ENCODE assay signal across 2 cellular contexts in the genomic region with DNA sequence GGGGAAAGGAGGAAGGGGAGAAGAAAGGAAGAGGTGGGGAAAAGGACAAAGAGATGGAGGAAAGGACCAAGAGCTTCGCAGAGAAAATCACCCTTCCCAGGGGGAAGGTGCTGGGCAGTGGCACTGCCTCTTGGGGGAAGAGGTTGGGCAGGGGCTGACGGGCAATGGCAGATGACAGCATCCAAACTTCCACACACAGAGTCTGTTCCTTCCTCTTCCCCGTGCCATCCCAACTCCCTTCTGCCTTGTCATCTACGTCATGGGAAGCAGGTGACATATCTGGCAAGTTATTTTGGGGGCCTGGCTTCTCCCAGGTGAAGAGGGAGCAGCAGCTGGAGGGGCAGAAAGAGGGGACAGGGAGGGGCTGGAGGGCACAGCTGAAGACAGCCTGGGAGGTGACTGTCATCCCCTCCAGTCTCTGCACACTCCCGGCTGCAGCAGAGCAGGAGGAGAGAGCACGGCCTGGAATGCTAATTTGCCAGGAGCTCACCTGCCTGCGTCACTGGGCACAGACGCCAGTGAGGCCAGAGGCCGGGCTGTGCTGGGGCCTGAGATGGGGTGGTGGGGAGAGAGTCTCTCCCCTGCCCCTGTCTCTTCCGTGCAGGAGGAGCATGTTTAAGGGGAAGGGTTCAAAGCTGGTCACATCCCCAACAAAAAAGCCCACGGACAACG.
TF ChIP-seq lines count a peak whose summit lies in the region.

No MANE protein-coding gene starts in this region.

TF ChIP-seq in SK-N-SH treated with all-trans-retinoic acid at 6 μM for 48 hours, 23 proteins besides CTCF, POLR2A, EP300 and RAD21 (continued from another document):
- TF ChIP-seq CSRNP3 (CRISPR knock-in tag; IDR thresholded peaks at IDR 0.05) (no peak), BACH2 (CRISPR knock-in tag; IDR thresholded peaks at IDR 0.05; ENCODE audit: borderline replicate concordance) (no peak), ISL1 (CRISPR knock-in tag; IDR thresholded peaks at IDR 0.05) (no peak), ARNTL (CRISPR knock-in tag; IDR thresholded peaks at IDR 0.05; ENCODE audit: borderline replicate concordance, low read depth) (no peak), ZNF8 (CRISPR knock-in tag; IDR thresholded peaks at IDR 0.05) (no peak), ZNF565 (CRISPR knock-in tag; conservative IDR thresholded peaks at IDR 0.05; ENCODE audit: low read depth) (no peak), CSDC2 (CRISPR knock-in tag; IDR thresholded peaks at IDR 0.05) (no peak), ZFP30 (CRISPR knock-in tag; IDR thresholded peaks at IDR 0.05) (no peak), POU6F1 (CRISPR knock-in tag; IDR thresholded peaks at IDR 0.05; ENCODE audit: borderline replicate concordance, low read depth) (no peak), OSR1 (CRISPR knock-in tag; IDR thresholded peaks at IDR 0.05) (no peak), GLIS3 (CRISPR knock-in tag; IDR thresholded peaks at IDR 0.05) (no peak)
- TF ChIP-seq, protein P1, sequence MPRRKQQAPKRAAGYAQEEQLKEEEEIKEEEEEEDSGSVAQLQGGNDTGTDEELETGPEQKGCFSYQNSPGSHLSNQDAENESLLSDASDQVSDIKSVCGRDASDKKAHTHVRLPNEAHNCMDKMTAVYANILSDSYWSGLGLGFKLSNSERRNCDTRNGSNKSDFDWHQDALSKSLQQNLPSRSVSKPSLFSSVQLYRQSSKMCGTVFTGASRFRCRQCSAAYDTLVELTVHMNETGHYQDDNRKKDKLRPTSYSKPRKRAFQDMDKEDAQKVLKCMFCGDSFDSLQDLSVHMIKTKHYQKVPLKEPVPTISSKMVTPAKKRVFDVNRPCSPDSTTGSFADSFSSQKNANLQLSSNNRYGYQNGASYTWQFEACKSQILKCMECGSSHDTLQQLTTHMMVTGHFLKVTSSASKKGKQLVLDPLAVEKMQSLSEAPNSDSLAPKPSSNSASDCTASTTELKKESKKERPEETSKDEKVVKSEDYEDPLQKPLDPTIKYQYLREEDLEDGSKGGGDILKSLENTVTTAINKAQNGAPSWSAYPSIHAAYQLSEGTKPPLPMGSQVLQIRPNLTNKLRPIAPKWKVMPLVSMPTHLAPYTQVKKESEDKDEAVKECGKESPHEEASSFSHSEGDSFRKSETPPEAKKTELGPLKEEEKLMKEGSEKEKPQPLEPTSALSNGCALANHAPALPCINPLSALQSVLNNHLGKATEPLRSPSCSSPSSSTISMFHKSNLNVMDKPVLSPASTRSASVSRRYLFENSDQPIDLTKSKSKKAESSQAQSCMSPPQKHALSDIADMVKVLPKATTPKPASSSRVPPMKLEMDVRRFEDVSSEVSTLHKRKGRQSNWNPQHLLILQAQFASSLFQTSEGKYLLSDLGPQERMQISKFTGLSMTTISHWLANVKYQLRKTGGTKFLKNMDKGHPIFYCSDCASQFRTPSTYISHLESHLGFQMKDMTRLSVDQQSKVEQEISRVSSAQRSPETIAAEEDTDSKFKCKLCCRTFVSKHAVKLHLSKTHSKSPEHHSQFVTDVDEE (CRISPR knock-in tag; IDR thresholded peaks at IDR 0.05), result no peak

TF ChIP-seq in SK-N-SH, 30 proteins besides CTCF, POLR2A, EP300 and RAD21 (continued from another document):
- TF ChIP-seq PBX3 (IDR thresholded peaks at IDR 0.05), result no peak
- TF ChIP-seq USF2 (IDR thresholded peaks at IDR 0.05; ENCODE audit: borderline replicate concordance, low read depth, low read length), result no peak
- TF ChIP-seq FOSL2 (IDR thresholded peaks at IDR 0.05; ENCODE audit: borderline replicate concordance, low read depth), result no peak
- no peak for TF ChIP-seq RXRA (IDR thresholded peaks at IDR 0.05; ENCODE audit: borderline replicate concordance, low read depth)
- TF ChIP-seq JUND (IDR thresholded peaks at IDR 0.05), result no peak
- TF ChIP-seq NRF1 (IDR thresholded peaks at IDR 0.05; ENCODE audit: low read depth, low read length), result no peak
- TF ChIP-seq GATA2 (CRISPR knock-in tag; IDR thresholded peaks at IDR 0.05), result no peak
- TF ChIP-seq FOXM1 (IDR thresholded peaks at IDR 0.05; ENCODE audit: low read depth), result no peak
- TF ChIP-seq FOXJ3 (CRISPR knock-in tag; IDR thresholded peaks at IDR 0.05), result no peak
- TF ChIP-seq TEAD4 (IDR thresholded peaks at IDR 0.05; ENCODE audit: borderline replicate concordance, insufficient read depth), result no peak
- no peak for TF ChIP-seq NFIC (IDR thresholded peaks at IDR 0.05; ENCODE audit: borderline replicate concordance)
- TF ChIP-seq IRF3 (IDR thresholded peaks at IDR 0.05; ENCODE audit: low read depth, low read length), result no peak
